In genomic region chr17:55427587-55427882, GRCh38 we compare ENCODE assay signal across 18 cellular contexts. TPM values are rescaled to one million over a fixed set of nuclear protein-coding genes. Genes with fewer than 3 reads are reported as not detected.
DNase-seq lines count a peak whose midpoint lies in the region; ATAC-seq and TF ChIP-seq lines count a peak whose summit lies in the region.
"Had no signal": no experiment of that assay in that cellular context is flagged by ENCODE, and none has a peak within 500 bp of the region (broad histone marks: within the 10 kb centered on the region; RNA-seq: fewer than 3 reads in every experiment).

No MANE protein-coding gene starts in this region.

- H2AFZ ChIP-seq in mesenchymal stem cell (ENCODE audit: low read depth, low read length) (no peak overlapping the region), MM.1S (ENCODE audit: low read length) (no peak overlapping the region)

- H3K4ac ChIP-seq in mesenchymal stem cell (ENCODE audit: low read depth in 1 of 2, low read length in 2 of 2) = no peak overlapping the region

- H3F3A ChIP-seq in MM.1S (ENCODE audit: insufficient read depth, low read length) = no peaks in the 10 kb centered on the region

- H3K27me3 ChIP-seq in mesenchymal stem cell (ENCODE audit: control insufficient read depth in 1 of 2, insufficient read depth in 1 of 2, low read length in 2 of 2) = peaks cover 0 to 5% of the 10 kb centered on the region in 2 experiments
- H3K27me3 ChIP-seq in MM.1S (replicated peaks; ENCODE audit: insufficient read depth, low read length) = no peaks in the 10 kb centered on the region
- H3K27me3 ChIP-seq: ascending aorta, gastrocnemius medialis had no signal

- DNase-seq in mesenchymal stem cell (no peak), MM.1S (no peak), NCI-H2227 (lab: John Stamatoyannopoulos, UW; ENCODE audit: unreplicated experiment) (no peak), T1000 (lab: John Stamatoyannopoulos, UW) (no peak)
- DNase-seq in effector memory CD8-positive, alpha-beta T cell = no peak
- DNase-seq: activated CD4-positive, CD25-positive, alpha-beta regulatory T cell treated with anti-CD3 and anti-CD28 coated beads, Interleukin-2, amount 50 U/mL, for 72 hours; activated naive CD4-positive, alpha-beta T cell; gastrocnemius medialis; NCI-H1092; spleen; stimulated activated naive B cell treated with anti-CD40 and anti-IgM and Interleukin-4, amounts not matched to agents 10 μg/mL and 1 μg/mL and 100 μg/mL, for 72 hours; T-helper 17 cell had no signal

- H3K4me1 ChIP-seq in mesenchymal stem cell (ENCODE audit: control insufficient read depth, insufficient read depth, low read depth, low read length) (peaks cover 2% of the 10 kb centered on the region), MM.1S (ENCODE audit: low read length) (0 out of 2 replicates have a peak, but pooled peaks cover 6% of the 10 kb centered on the region)
- H3K4me1 ChIP-seq: ascending aorta, gastrocnemius medialis had no signal

- H3K9ac ChIP-seq in mesenchymal stem cell (ENCODE audit: low read length) (peak overlapping the region; percentile 14), MM.1S (ENCODE audit: low read length) (no peak overlapping the region)

- no peak overlapping the region for H2AK5ac ChIP-seq in mesenchymal stem cell (ENCODE audit: low read length, severe bottlenecking)

- WGBS in mesenchymal stem cell = 100% methylated on average over 2 of the region's 2 CpGs

- H3K79me2 ChIP-seq in MM.1S (ENCODE audit: low read length) = no peaks in the 10 kb centered on the region

- H3K9me3 ChIP-seq in mesenchymal stem cell (ENCODE audit: control insufficient read depth, low read length) (no peaks in the 10 kb centered on the region), MM.1S (replicated peaks; ENCODE audit: insufficient read depth, low read length) (no peaks in the 10 kb centered on the region)
- H3K9me3 ChIP-seq: ascending aorta, gastrocnemius medialis, spleen had no signal

- H3K4me3 Mint-ChIP-seq in effector memory CD8-positive, alpha-beta T cell = no peak overlapping the region
- H3K4me3 Mint-ChIP-seq: IgD-negative memory B cell; stimulated activated naive B cell treated with anti-CD40 and anti-IgM and Interleukin-4, amounts not matched to agents 10 μg/mL and 1 μg/mL and 100 μg/mL, for 72 hours; T-helper 17 cell had no signal

- TF ChIP-seq CTCF in MM.1S (IDR thresholded peaks at IDR 0.05; ENCODE audit: low read length) = no peak

- peak overlapping the region in 1 of 2 experiments; percentile 22 for H3K18ac ChIP-seq in mesenchymal stem cell (ENCODE audit: low read depth in 1 of 2, low read length in 2 of 2)

- peak overlapping the region in 1 of 2 experiments; percentile 86 for H2BK12ac ChIP-seq in mesenchymal stem cell (ENCODE audit: low read length in 2 of 2)

- no peak overlapping the region for H2BK15ac ChIP-seq in mesenchymal stem cell (ENCODE audit: low read depth, poor library complexity, severe bottlenecking)

- no peak overlapping the region for H4K8ac ChIP-seq in mesenchymal stem cell (ENCODE audit: low read length)

- H4K20me1 ChIP-seq in MM.1S (ENCODE audit: insufficient read depth, low read length) = no peaks in the 10 kb centered on the region

- H3K36me3 ChIP-seq in mesenchymal stem cell (ENCODE audit: control insufficient read depth in 1 of 2, insufficient read depth in 2 of 2, low read depth in 1 of 2, low read length in 2 of 2) (no peaks in the 10 kb centered on the region), MM.1S (replicated peaks; ENCODE audit: insufficient read depth, low read length) (no peaks in the 10 kb centered on the region)
- H3K36me3 ChIP-seq: ascending aorta, gastrocnemius medialis, spleen had no signal

- H2BK5ac ChIP-seq in mesenchymal stem cell (ENCODE audit: low read depth, low read length, poor library complexity, severe bottlenecking) = no peak overlapping the region

- no peaks in the 10 kb centered on the region for H3K79me1 ChIP-seq in mesenchymal stem cell (replicated peaks; ENCODE audit: low read length, poor library complexity, severe bottlenecking)

- ATAC-seq in GM18868 (IDR thresholded peaks at IDR 0.05; ENCODE audit: unreplicated experiment) = peak; percentile 32
- ATAC-seq in GM21423 (IDR thresholded peaks at IDR 0.05; ENCODE audit: unreplicated experiment) = peak; percentile 22
- ATAC-seq in HG02981 (IDR thresholded peaks at IDR 0.05; ENCODE audit: unreplicated experiment) = peak; percentile 19
- ATAC-seq in effector memory CD8-positive, alpha-beta T cell (replicated peaks) = no peak
- ATAC-seq: gastrocnemius medialis, T-helper 17 cell had no signal

- H3K4me3 ChIP-seq in mesenchymal stem cell (ENCODE audit: insufficient read depth in 1 of 2, low read depth in 1 of 2, low read length in 2 of 2) (no peak overlapping the region), MM.1S (ENCODE audit: low read length) (no peak overlapping the region)
- H3K4me3 ChIP-seq: ascending aorta, gastrocnemius medialis, spleen had no signal

- no peak overlapping the region for H2BK120ac ChIP-seq in mesenchymal stem cell (ENCODE audit: low read depth, low read length)

- H3K27me3 Mint-ChIP-seq in effector memory CD8-positive, alpha-beta T cell = peaks cover 37 to 45% of the 10 kb centered on the region in 2 donors

- no peak overlapping the region for H3K4me2 ChIP-seq in mesenchymal stem cell (ENCODE audit: low read length, poor library complexity, severe bottlenecking)
- H3K4me2 ChIP-seq in MM.1S (ENCODE audit: low read depth, low read length) = no peak overlapping the region

- H3K23ac ChIP-seq in mesenchymal stem cell (ENCODE audit: low read length in 2 of 2) = no peak overlapping the region

- H3K27ac Mint-ChIP-seq in effector memory CD8-positive, alpha-beta T cell = no peak overlapping the region
- H3K27ac Mint-ChIP-seq: IgD-negative memory B cell; progenitor cell of endocrine pancreas; stimulated activated naive B cell treated with anti-CD40 and anti-IgM and Interleukin-4, amounts not matched to agents 10 μg/mL and 1 μg/mL and 100 μg/mL, for 72 hours; T-helper 17 cell had no signal

- H3K9me2 ChIP-seq in MM.1S (replicated peaks; ENCODE audit: insufficient read depth, low read length) = no peaks in the 10 kb centered on the region

- H3K14ac ChIP-seq in mesenchymal stem cell (ENCODE audit: low read length in 2 of 2) = no peak overlapping the region

- H3K9me3 Mint-ChIP-seq in effector memory CD8-positive, alpha-beta T cell = no peaks in the 10 kb centered on the region
- H3K9me3 Mint-ChIP-seq: IgD-negative memory B cell; stimulated activated naive B cell treated with anti-CD40 and anti-IgM and Interleukin-4, amounts not matched to agents 10 μg/mL and 1 μg/mL and 100 μg/mL, for 72 hours had no signal

- peaks cover 0 to 1% of the 10 kb centered on the region in 2 donors for H3K4me1 Mint-ChIP-seq in effector memory CD8-positive, alpha-beta T cell (ENCODE audit: low read depth in 2 of 2)

- H3K36me3 Mint-ChIP-seq in effector memory CD8-positive, alpha-beta T cell (ENCODE audit: insufficient read depth) = no peaks in the 10 kb centered on the region
- H3K36me3 Mint-ChIP-seq: IgD-negative memory B cell; stimulated activated naive B cell treated with anti-CD40 and anti-IgM and Interleukin-4, amounts not matched to agents 10 μg/mL and 1 μg/mL and 100 μg/mL, for 72 hours had no signal

- no peak overlapping the region for H4K91ac ChIP-seq in mesenchymal stem cell (ENCODE audit: low read length)

- H3K27ac ChIP-seq in mesenchymal stem cell (ENCODE audit: low read length, poor library complexity, severe bottlenecking) (no peak overlapping the region), MM.1S (ENCODE audit: low read length) (no peak overlapping the region)
- H3K27ac ChIP-seq: ascending aorta, gastrocnemius medialis, spleen had no signal

RNA-seq across cellular contexts. Expression of gene MMD, which starts 5.9 kb away (rescaled TPM):
- polyA plus RNA-seq in mesenchymal stem cell (2013, experiment 1 of 2) = 126 TPM
- polyA plus RNA-seq in mesenchymal stem cell (2013, experiment 2 of 2) = 132 TPM
